Comparison of ENCODE assay signal across 30 cellular contexts in the genomic region with DNA sequence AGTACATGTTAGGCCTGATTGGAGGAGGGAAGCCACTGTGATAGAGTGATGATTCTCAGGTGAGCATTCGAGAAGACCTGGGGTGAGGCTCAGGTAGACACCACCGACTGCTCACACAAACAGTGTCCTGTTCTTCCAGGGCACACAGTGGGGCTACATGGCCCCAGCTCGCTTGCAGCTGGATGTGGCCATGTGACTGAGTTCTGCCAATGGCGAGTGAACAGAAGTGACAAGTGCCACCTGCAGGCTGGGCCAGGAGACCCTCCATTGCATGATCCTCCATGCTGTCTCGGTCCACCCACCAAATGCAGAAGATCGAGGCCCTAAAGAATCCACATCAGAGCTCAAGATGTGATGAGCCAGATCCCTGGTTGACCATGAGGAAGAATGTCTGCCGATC. TPM values are rescaled to one million over a fixed set of nuclear protein-coding genes. Genes with fewer than 3 reads are reported as not detected.
A peak's percentile ranks its signal among the peaks of the same experiment; 100 is the strongest.
DNase-seq lines count a peak whose midpoint lies in the region; ATAC-seq, FAIRE-seq and TF ChIP-seq lines count a peak whose summit lies in the region.
"Had no signal": no experiment of that assay in that cellular context is flagged by ENCODE, and none has a peak within 500 bp of the region (broad histone marks: within the 10 kb centered on the region; RNA-seq: fewer than 3 reads in every experiment).

No MANE protein-coding gene starts in this region.

- no peak for FAIRE-seq in K562 (lab: Jason Lieb, UNC)
- FAIRE-seq: A204.1, GM12878, GM12892, GM18507 had no signal

- POLR2A ChIA-PET in K562 (lab: Yijun Ruan, JAX): interaction anchor here (1.6 kb wide), 1 partner anchor 14 kb away, joined by 3 read pairs; no protein-coding TSS in a partner anchor

- H3K27ac ChIP-seq in K562 (ENCODE audit: extremely low read depth, low read depth, low read length): no peak overlapping the region
- no peak overlapping the region for H3K27ac ChIP-seq in foreskin keratinocyte
- H3K27ac ChIP-seq: BLaER1 had no signal

- H3K9ac ChIP-seq in K562 (ENCODE audit: insufficient read depth in 1 of 2, low read depth in 2 of 2, low read length in 2 of 2): no peak overlapping the region
- H3K9ac ChIP-seq: BLaER1 had no signal

- TF ChIP-seq POLR2A in K562 (conservative IDR thresholded peaks at IDR 0.05): no peak

- no peak overlapping the region for H3K4me2 ChIP-seq in K562 (ENCODE audit: insufficient read depth, low read length)
- H3K4me2 ChIP-seq: BLaER1 had no signal

- H3K27me3 ChIP-seq in K562 (ENCODE audit: control insufficient read depth in 2 of 2, insufficient read depth in 2 of 2, low read length in 2 of 2) (peaks cover under 1 to 20% of the 10 kb centered on the region in 2 experiments; a peak in 3 of 5 replicates), foreskin keratinocyte (no peaks in the 10 kb centered on the region)
- H3K27me3 ChIP-seq: BE2C, BLaER1 had no signal

- H3K9me3 ChIP-seq in K562 (replicated peaks; ENCODE audit: control insufficient read depth, insufficient read depth, low read depth, low read length): no peaks in the 10 kb centered on the region
- H3K9me3 ChIP-seq: BE2C, BLaER1 had no signal

- TF ChIP-seq CTCF in K562 (IDR thresholded peaks at IDR 0.05 in 2 of 3, conservative IDR thresholded peaks at IDR 0.05 in 1 of 3; ENCODE audit: insufficient read depth in 2 of 3, low read depth in 1 of 3, low read length in 3 of 3): no peak
- TF ChIP-seq CTCF in foreskin keratinocyte (conservative IDR thresholded peaks at IDR 0.05): no peak

- BruUV-seq in K562 (replicated peaks; lab: Mats Ljungman, UMichigan): no TSS peak

- ATAC-seq in K562 (no peak), foreskin keratinocyte (no peak)
- ATAC-seq: GM12878 had no signal

- H3K4me1 ChIP-seq in K562 (replicated peaks in 1 of 2; ENCODE audit: control insufficient read depth in 2 of 2, insufficient read depth in 2 of 2, low read length in 2 of 2) (no peaks in the 10 kb centered on the region), foreskin keratinocyte (no peaks in the 10 kb centered on the region)
- H3K4me1 ChIP-seq: BE2C, BLaER1 had no signal

- TF ChIP-seq RAD21 in K562 (CRISPR knock-in tag; conservative IDR thresholded peaks at IDR 0.05 in 1 of 2, IDR thresholded peaks at IDR 0.05 in 1 of 2): no peak

- no peaks in the 10 kb centered on the region for H3K36me3 ChIP-seq in K562 (ENCODE audit: control insufficient read depth, insufficient read depth, low read length)
- H3K36me3 ChIP-seq: BE2C, BLaER1 had no signal

- H4K20me1 ChIP-seq in K562 (replicated peaks; ENCODE audit: control insufficient read depth, insufficient read depth, low read length): no peaks in the 10 kb centered on the region
- H4K20me1 ChIP-seq: BLaER1 had no signal

- no peak for TF ChIP-seq EP300 in K562 (IDR thresholded peaks at IDR 0.05; ENCODE audit: low read length)

- intact Hi-C loops in K562 (cut with micrococcal nuclease): no loop called here

- DNase-seq in K562 (ENCODE audit: extremely low read depth in 1 of 4, low spot score in 3 of 4) (no peak), islet precursor cell (peak; percentile 41), NCI-H748 (lab: John Stamatoyannopoulos, UW; ENCODE audit: unreplicated experiment) (no peak), foreskin keratinocyte (no peak)
- no peak for DNase-seq in activated CD4-positive, CD25-positive, alpha-beta regulatory T cell (lab: John Stamatoyannopoulos, UW)
- DNase-seq: 8988T; ACHN; BE2C; C1 segment of cervical spinal cord; CD4-positive, alpha-beta memory T cell; CD4-positive, CD25-positive, alpha-beta regulatory T cell; CD8-positive, alpha-beta memory T cell; COR-L47; DMS 273 treated with DMSO at 0.1 percent for 48 hours; DMS153; DMS53; DMS79; DND-41; EL; GDM1 had no signal

- CTCF ChIA-PET in K562 (lab: Yijun Ruan, JAX; ENCODE audit: low intra/inter-chr PET ratio): no interaction called here

- no peak overlapping the region for H3K4me3 ChIP-seq in K562
- H3K4me3 ChIP-seq: BLaER1, GM12878 had no signal

- no peaks in the 10 kb centered on the region for H3K9me1 ChIP-seq in K562 (ENCODE audit: control insufficient read depth, insufficient read depth, low read length)

- 2% methylated on average over 7 of the region's 7 CpGs for WGBS in K562 (ENCODE audit: insufficient coverage, low coverage, missing lambda C conversion rate)

- no peaks in the 10 kb centered on the region for H3K79me2 ChIP-seq in K562 (ENCODE audit: control insufficient read depth, insufficient read depth, low read length)

- no peak overlapping the region for H2AFZ ChIP-seq in K562 (ENCODE audit: low read depth, low read length)

- in situ Hi-C loops in K562 (cut with MboI): no loop called here

TF ChIP-seq in K562, 482 proteins besides CTCF, POLR2A, EP300 and RAD21:
- TF ChIP-seq NONO (IDR thresholded peaks at IDR 0.05; ENCODE audit: low read depth in 2 of 2, low read length in 1 of 2): no peak
- TF ChIP-seq ZKSCAN1 (IDR thresholded peaks at IDR 0.05; ENCODE audit: low read depth, low read length): peak; percentile 73; the same call in 1 of the 2 replicates
- TF ChIP-seq USF2 (CRISPR knock-in tag; IDR thresholded peaks at IDR 0.05): peak; percentile 61

RNA-seq across cellular contexts. Expression of gene CES5A, which starts 6.2 kb away (rescaled TPM):
- total RNA-seq in K562 (2011; cell fraction: chromatin; rRNA removed; ENCODE audit: low replicate concordance): not detected in 2 replicates
- total RNA-seq in K562 (2011; cell fraction: nucleolus; rRNA removed): not detected in 2 replicates
- total RNA-seq in K562 (2011; cell fraction: nucleoplasm; rRNA removed): not detected in 2 replicates
- not detected in 2 replicates for total RNA-seq in K562 (2014; rRNA removed)
- 0.19 TPM in 1 of 2 replicates, not detected in the other for total RNA-seq in K562 (2014; rRNA removed; fragmentation: Illumina TruSeq; extraction: Trizol)
- total RNA-seq in K562 (2015; rRNA removed; fragmentation: Illumina TruSeq; extraction: Trizol): not detected in 2 replicates
- total RNA-seq in K562 (2021): 0.07 and 0.29 TPM in 2 replicates
- polyA plus RNA-seq in K562 (2011; rRNA removed): not detected in 2 replicates
- not detected in 2 replicates for polyA plus RNA-seq in K562 (2011; cell fraction: cytosol; rRNA removed)
- not detected in 2 replicates for polyA plus RNA-seq in K562 (2011; cell fraction: nucleus; rRNA removed)
- 0.12 and 1.9 TPM in 2 replicates for polyA plus RNA-seq in K562 (2012)
- 0.16 and 0.25 TPM in 2 replicates for polyA plus RNA-seq in K562 (2014; fragmentation: Illumina TruSeq; extraction: Trizol)
- under 1 TPM; 0.15 to 0.17 TPM for polyA plus RNA-seq in K562 (2014; fragmentation: Nextera tagmentation; extraction: Ambion mirVana)
- 0.09 and 0.22 TPM in 2 replicates for polyA plus RNA-seq in K562 (2014; rRNA removed)
- polyA minus RNA-seq in K562 (2011; rRNA and poly(A)+ RNA removed): not detected in 2 replicates
- polyA minus RNA-seq in K562 (2011; cell fraction: cytosol; rRNA and poly(A)+ RNA removed): not detected in 2 replicates
- polyA minus RNA-seq in K562 (2011; cell fraction: nucleus; rRNA and poly(A)+ RNA removed): not detected in 2 replicates
- total RNA-seq in foreskin keratinocyte: not detected in 2 replicates
- polyA plus RNA-seq in foreskin keratinocyte: not detected in 2 replicates
- total RNA-seq: A673; CD4-positive, alpha-beta memory T cell; CD4-positive, CD25-positive, alpha-beta regulatory T cell; CD8-positive, alpha-beta memory T cell; Daoy; G401; GM12878 had no signal
- polyA plus RNA-seq: AG04450; CD14-positive monocyte; CD4-positive, alpha-beta memory T cell; CD4-positive, CD25-positive, alpha-beta regulatory T cell; CD8-positive, alpha-beta memory T cell had no signal

RNA-seq across cellular contexts. Expression of gene CES1, which starts 36.1 kb away (rescaled TPM):
- total RNA-seq in K562 (2011; cell fraction: chromatin; rRNA removed; ENCODE audit: low replicate concordance): 0.23 and 0.69 TPM in 2 replicates
- total RNA-seq in K562 (2011; cell fraction: nucleolus; rRNA removed): not detected in 2 replicates
- total RNA-seq in K562 (2011; cell fraction: nucleoplasm; rRNA removed): not detected in 2 replicates
- total RNA-seq in K562 (2014; rRNA removed): not detected in 2 replicates
- total RNA-seq in K562 (2014; rRNA removed; fragmentation: Illumina TruSeq; extraction: Trizol): not detected in 2 replicates
- 0.22 TPM in 1 of 2 replicates, not detected in the other for total RNA-seq in K562 (2015; rRNA removed; fragmentation: Illumina TruSeq; extraction: Trizol)
- 0.87 and 1.2 TPM in 2 replicates for total RNA-seq in K562 (2021)
- 0.14 TPM in 1 of 2 replicates, not detected in the other for polyA plus RNA-seq in K562 (2011; rRNA removed)
- polyA plus RNA-seq in K562 (2011; cell fraction: cytosol; rRNA removed): 0.31 TPM in 1 of 2 replicates, not detected in the other
- polyA plus RNA-seq in K562 (2011; cell fraction: nucleus; rRNA removed): 1.3 TPM in 1 of 2 replicates, not detected in the other
- polyA plus RNA-seq in K562 (2012): 0.09 and 0.51 TPM in 2 replicates
- polyA plus RNA-seq in K562 (2014; fragmentation: Illumina TruSeq; extraction: Trizol): not detected in 2 replicates
- under 1 TPM; 0.10 to 0.13 TPM for polyA plus RNA-seq in K562 (2014; fragmentation: Nextera tagmentation; extraction: Ambion mirVana)
- polyA plus RNA-seq in K562 (2014; rRNA removed): 0.19 TPM in 1 of 2 replicates, not detected in the other
- polyA minus RNA-seq in K562 (2011; rRNA and poly(A)+ RNA removed): not detected in 2 replicates
- not detected in 2 replicates for polyA minus RNA-seq in K562 (2011; cell fraction: cytosol; rRNA and poly(A)+ RNA removed)
- not detected in 2 replicates for polyA minus RNA-seq in K562 (2011; cell fraction: nucleus; rRNA and poly(A)+ RNA removed)
- total RNA-seq in foreskin keratinocyte: 0.10 TPM in 1 of 2 replicates, not detected in the other
- polyA plus RNA-seq in foreskin keratinocyte: 0.31 TPM in 1 of 2 replicates, not detected in the other
- total RNA-seq: G401 had no signal
